22 cellular contexts compared by ENCODE assay signal in the genomic region with DNA sequence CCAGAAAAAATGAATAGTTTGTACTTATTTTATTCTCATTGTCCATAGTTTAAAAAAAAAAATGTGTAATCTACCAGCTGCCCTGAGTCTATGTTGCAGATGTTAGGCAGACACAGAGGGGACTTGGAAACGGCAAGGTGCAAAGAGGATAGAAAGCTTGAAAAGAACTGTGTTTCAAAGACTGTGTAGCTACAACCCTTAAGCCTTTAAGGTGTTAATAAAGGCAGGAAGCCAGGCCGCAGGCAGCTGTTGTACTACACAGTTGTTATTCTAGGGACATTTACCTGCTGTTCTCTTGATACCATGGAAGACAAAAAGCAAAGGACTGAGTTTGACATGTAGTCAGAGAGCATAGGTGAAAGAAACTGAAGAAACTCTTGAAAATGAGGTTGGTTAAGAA.
A peak's percentile ranks its signal among the peaks of the same experiment; 100 is the strongest.
DNase-seq lines count a peak whose midpoint lies in the region; ATAC-seq, FAIRE-seq and TF ChIP-seq lines count a peak whose summit lies in the region.
"Had no signal": no experiment of that assay in that cellular context is flagged by ENCODE, and none has a peak within 500 bp of the region (broad histone marks: within the 10 kb centered on the region; RNA-seq: fewer than 3 reads in every experiment).

No MANE protein-coding gene starts in this region.

- POLR2A ChIA-PET in H1 (lab: Charles Lee; ENCODE audit: partially characterized antibody), result no interaction called here

- H2BK12ac ChIP-seq in H1 (ENCODE audit: low read depth, low read length), result no peak overlapping the region

- H3K18ac ChIP-seq in H1 (ENCODE audit: extremely low read depth, low read length), result no peak overlapping the region

- H3K27me3 Mint-ChIP-seq in GM23338 (ENCODE audit: insufficient read depth, low read depth, poor library complexity), result peaks cover 1% of the 10 kb centered on the region
- H3K27me3 Mint-ChIP-seq: CD4-positive, alpha-beta memory T cell had no signal

- no peak overlapping the region for H3K27ac Mint-ChIP-seq in GM23338
- H3K27ac Mint-ChIP-seq: CD4-positive, alpha-beta memory T cell; H9 had no signal

- H4K8ac ChIP-seq in H1 (ENCODE audit: extremely low read depth, insufficient read depth, low read length), result no peak overlapping the region

- H3F3A ChIP-seq in GM23338 (replicated peaks; ENCODE audit: low read depth), result no peaks in the 10 kb centered on the region

- TF ChIP-seq EP300 in H1 (IDR thresholded peaks at IDR 0.05; ENCODE audit: borderline replicate concordance in 1 of 2, low read depth in 2 of 2, low read length in 2 of 2), result no peak

- H3K36me3 ChIP-seq in GM23338 (ENCODE audit: insufficient read depth) (no peaks in the 10 kb centered on the region), H1 (ENCODE audit: control insufficient read depth in 2 of 4, insufficient read depth in 4 of 4, low read length in 3 of 4) (no peaks in the 10 kb centered on the region), iPS-18a (ENCODE audit: control insufficient read depth, low read depth, low read length) (no peaks in the 10 kb centered on the region), neuron (ENCODE audit: insufficient read depth, low read length) (no peaks in the 10 kb centered on the region)
- H3K36me3 ChIP-seq: BE2C; BLaER1 treated with 17β-estradiol and CSF1 and Interleukin-3, amounts not matched to agents 10 nM and 100 nM had no signal

- peaks cover 40% of the 10 kb centered on the region for H3K4me1 Mint-ChIP-seq in GM23338

- H3K79me2 ChIP-seq in GM23338 (replicated peaks; ENCODE audit: insufficient read depth), result no peaks in the 10 kb centered on the region
- no peaks in the 10 kb centered on the region for H3K79me2 ChIP-seq in H1 (ENCODE audit: control insufficient read depth in 1 of 2, insufficient read depth in 2 of 2, low read length in 2 of 2)

- no peaks in the 10 kb centered on the region for H3K79me1 ChIP-seq in H1 (ENCODE audit: low read depth, low read length)

- TF ChIP-seq CTCF in GM23338 (conservative IDR thresholded peaks at IDR 0.05; ENCODE audit: low read depth in 2 of 2) (no peak), H1 (IDR thresholded peaks at IDR 0.05; ENCODE audit: control extremely low read depth in 1 of 3, insufficient read depth in 1 of 3, low read depth in 1 of 3, low read length in 3 of 3) (no peak)

- peak; percentile 59 for ATAC-seq in GM23338
- ATAC-seq: A549, HCT116 had no signal

- no peak overlapping the region for H2BK120ac ChIP-seq in H1 (replicated peaks; ENCODE audit: low read depth, low read length)

- no peak overlapping the region for H2AK5ac ChIP-seq in H1 (ENCODE audit: low read depth, low read length)

- 42% methylated on average over 2 of the region's 2 CpGs; no CpG with 5 or more reads in 1 of the 2 experiments for WGBS in H1 (ENCODE audit: extremely low coverage in 1 of 2, insufficient coverage in 1 of 2, insufficient read length in 1 of 2, insufficient replicate concordance in 2 of 2, low coverage in 1 of 2, low lambda C conversion rate in 2 of 2, missing lambda C conversion rate in 1 of 2), 2 experiments

- no peak overlapping the region for H3K56ac ChIP-seq in H1 (replicated peaks; ENCODE audit: insufficient read length, low read depth, low read length)

- H3K4me3 Mint-ChIP-seq in GM23338, result no peak overlapping the region

- H2AFZ ChIP-seq in GM23338, result no peak overlapping the region
- no peak overlapping the region for H2AFZ ChIP-seq in H1 (ENCODE audit: low read length)
- H2AFZ ChIP-seq in neuron (ENCODE audit: low read depth, low read length), result peak overlapping the region; percentile 26

- no peaks in the 10 kb centered on the region for H4K20me1 ChIP-seq in GM23338 (replicated peaks; ENCODE audit: insufficient read depth)
- H4K20me1 ChIP-seq in H1 (replicated peaks in 1 of 2; ENCODE audit: control insufficient read depth in 1 of 2, insufficient read depth in 2 of 2, low read length in 2 of 2), result no peaks in the 10 kb centered on the region
- H4K20me1 ChIP-seq: BLaER1 treated with 17β-estradiol and CSF1 and Interleukin-3, amounts not matched to agents 10 nM and 100 nM had no signal

- no peak overlapping the region for H2BK5ac ChIP-seq in H1 (ENCODE audit: low read depth, low read length)

- H3K27me3 ChIP-seq in GM23338 (ENCODE audit: insufficient read depth) (no peaks in the 10 kb centered on the region), H1 (replicated peaks in 1 of 4; ENCODE audit: control insufficient read depth in 3 of 4, extremely low read depth in 1 of 4, insufficient read depth in 3 of 4, low read length in 3 of 4) (no peaks in the 10 kb centered on the region), iPS-18a (ENCODE audit: control insufficient read depth, insufficient read depth, low read length) (no peaks in the 10 kb centered on the region), neuron (ENCODE audit: insufficient read depth, low read length) (no peaks in the 10 kb centered on the region)
- H3K27me3 ChIP-seq: BE2C; BLaER1 treated with 17β-estradiol and CSF1 and Interleukin-3, amounts not matched to agents 10 nM and 100 nM had no signal

- no peak overlapping the region for H3K14ac ChIP-seq in H1 (ENCODE audit: insufficient read length)

- H3K9ac ChIP-seq in H1 (replicated peaks in 1 of 4; ENCODE audit: extremely low read depth in 1 of 4, low read depth in 3 of 4, low read length in 3 of 4) (no peak overlapping the region), iPS-18a (ENCODE audit: low read length) (no peak overlapping the region)
- H3K9ac ChIP-seq: BLaER1 treated with 17β-estradiol and CSF1 and Interleukin-3, amounts not matched to agents 10 nM and 100 nM had no signal

- H3K4me3 ChIP-seq in GM23338 (no peak overlapping the region), H1 (ENCODE audit: extremely low read depth in 1 of 4, insufficient read depth in 2 of 4, low read depth in 3 of 4, low read length in 4 of 4) (no peak overlapping the region), iPS-18a (ENCODE audit: low read length) (peak overlapping the region; percentile 15), neuron (ENCODE audit: low read length) (no peak overlapping the region)
- H3K4me3 ChIP-seq: A549; BLaER1 treated with 17β-estradiol and CSF1 and Interleukin-3, amounts not matched to agents 10 nM and 100 nM had no signal

- DNase-seq in GM23338 (ENCODE audit: low spot score) (peak; percentile 18), H1 (ENCODE audit: low read depth in 1 of 2, low spot score in 2 of 2) (no peak), DMS79 (lab: John Stamatoyannopoulos, UW) (no peak), kidney tubule cell (ENCODE audit: low spot score) (no peak)
- DNase-seq in stimulated activated CD4-positive, alpha-beta T cell treated with anti-CD3 and anti-CD28 coated beads, Interleukin-2, amount 100 ng/mL, for 24 hours, result no peak
- DNase-seq: 8988T; ACHN; AML-193; BE2C; Calu3; CD4-positive, alpha-beta memory T cell; COR-L47; DMS53; DND-41; H9 had no signal

- no peaks in the 10 kb centered on the region for H3K9me3 Mint-ChIP-seq in GM23338
- H3K9me3 Mint-ChIP-seq: H9 had no signal

- no peak overlapping the region for H4K91ac ChIP-seq in H1 (replicated peaks; ENCODE audit: insufficient read length, low read length)

- 0 out of 2 replicates have a peak overlapping the region, but pooled peaks have one; percentile 22 for H3K4me2 ChIP-seq in GM23338
- H3K4me2 ChIP-seq in H1 (ENCODE audit: insufficient read depth in 1 of 2, low read depth in 2 of 2, low read length in 2 of 2), result 0 out of 4 replicates have a peak overlapping the region, but pooled peaks of 1 of the 2 experiments have one; percentile 6
- H3K4me2 ChIP-seq: A549; BLaER1 treated with 17β-estradiol and CSF1 and Interleukin-3, amounts not matched to agents 10 nM and 100 nM had no signal

- H3K23me2 ChIP-seq in H1 (ENCODE audit: low read depth, low read length), result no peaks in the 10 kb centered on the region

- no peak overlapping the region for H2BK15ac ChIP-seq in H1 (ENCODE audit: low read length)

- no peak for TF ChIP-seq RAD21 in H1 (IDR thresholded peaks at IDR 0.05 in 1 of 2, conservative IDR thresholded peaks at IDR 0.05 in 1 of 2; ENCODE audit: low read depth in 2 of 2, low read length in 2 of 2)

- H3K27ac ChIP-seq in GM23338 (ENCODE audit: low read depth), result no peak overlapping the region
- H3K27ac ChIP-seq in H1 (ENCODE audit: low read depth, low read length), result no peak overlapping the region
- no peak overlapping the region for H3K27ac ChIP-seq in iPS-18a (ENCODE audit: low read length)
- H3K27ac ChIP-seq: BLaER1 treated with 17β-estradiol and CSF1 and Interleukin-3, amounts not matched to agents 10 nM and 100 nM had no signal

- H3K9me2 ChIP-seq in GM23338 (ENCODE audit: insufficient read depth), result no peaks in the 10 kb centered on the region

- no peak overlapping the region for H3K4ac ChIP-seq in H1 (replicated peaks; ENCODE audit: insufficient read length, low read depth, low read length)

- no peak overlapping the region for H4K5ac ChIP-seq in H1 (ENCODE audit: insufficient read length, low read depth, low read length)

- CTCF ChIA-PET in H1 (lab: Charles Lee; ENCODE audit: partially characterized antibody), result interaction anchor here (0.9 to 1.6 kb wide), 3 partner anchors 91 to 392 kb away, joined by 3 to 8 read pairs (median 3); no protein-coding TSS in a partner anchor

- no peaks in the 10 kb centered on the region for H3K9me3 ChIP-seq in H1 (ENCODE audit: insufficient read depth in 2 of 2, low read depth in 1 of 2, low read length in 1 of 2)
- no peaks in the 10 kb centered on the region for H3K9me3 ChIP-seq in iPS-18a (ENCODE audit: control insufficient read depth, low read depth, low read length)
- no peaks in the 10 kb centered on the region for H3K9me3 ChIP-seq in neuron (ENCODE audit: low read length)
- H3K9me3 ChIP-seq: A549, BE2C had no signal

- FAIRE-seq in H1 (lab: Jason Lieb, UNC), result peak; percentile 28
- FAIRE-seq: A549, G401.6, GM12892 had no signal

- H3K4me1 ChIP-seq in GM23338 (ENCODE audit: insufficient read depth) (peaks cover 18% of the 10 kb centered on the region; the same call in 1 of the 2 replicates), H1 (replicated peaks in 1 of 4; ENCODE audit: control insufficient read depth in 3 of 4, insufficient read depth in 4 of 4, low read length in 3 of 4) (peaks cover 0 to 7% (median 3%) of the 10 kb centered on the region in 4 experiments; a peak in 4 of 7 replicates), iPS-18a (ENCODE audit: control insufficient read depth, low read depth, low read length) (peaks cover 22% of the 10 kb centered on the region), neuron (ENCODE audit: insufficient read depth, low read length) (peaks cover 10% of the 10 kb centered on the region)

- no peak overlapping the region for H3K23ac ChIP-seq in H1 (ENCODE audit: insufficient read length)

- no peak for TF ChIP-seq POLR2A in H1 (IDR thresholded peaks at IDR 0.05; ENCODE audit: control extremely low read depth in 1 of 2, low read depth in 2 of 2, low read length in 2 of 2)

- H2BK20ac ChIP-seq in H1 (ENCODE audit: low read length), result no peak overlapping the region

- no peaks in the 10 kb centered on the region for H3K36me3 Mint-ChIP-seq in GM23338 (ENCODE audit: low read depth)
- H3K36me3 Mint-ChIP-seq: CD4-positive, alpha-beta memory T cell had no signal

TF ChIP-seq in GM23338, 12 proteins besides CTCF, POLR2A, EP300 and RAD21 (continues in another document):
- no peak for TF ChIP-seq NANOG (IDR thresholded peaks at IDR 0.05; ENCODE audit: borderline replicate concordance)

TF ChIP-seq in H1, 55 proteins besides CTCF, POLR2A, EP300 and RAD21 (continues in another document):
- TF ChIP-seq KDM1A (IDR thresholded peaks at IDR 0.05; ENCODE audit: borderline replicate concordance, low read length) (no peak), EGR1 (IDR thresholded peaks at IDR 0.05; ENCODE audit: borderline replicate concordance, low read depth, low read length) (no peak)
